In genomic region chr10:17101257-17101909, GRCh38 we compare ENCODE assay signal across 2 cellular contexts.
A peak's percentile ranks its signal among the peaks of the same experiment; 100 is the strongest.
TF ChIP-seq lines count a peak whose summit lies in the region.

No MANE protein-coding gene starts in this region.

TF ChIP-seq in K562, 482 proteins besides CTCF, POLR2A, EP300 and RAD21:
- TF ChIP-seq PKNOX1 (IDR thresholded peaks at IDR 0.05) (peak; percentile 52; the same call in 1 of the 2 replicates), TFAM (CRISPR knock-in tag; conservative IDR thresholded peaks at IDR 0.05) (no peak)

TF ChIP-seq in HepG2, 621 proteins besides CTCF, POLR2A, EP300 and RAD21:
- no peak for TF ChIP-seq TCF12 (IDR thresholded peaks at IDR 0.05)
- no peak for TF ChIP-seq TCF12 (CRISPR knock-in tag; IDR thresholded peaks at IDR 0.05)
- no peak for TF ChIP-seq HOXD1 (CRISPR knock-in tag; IDR thresholded peaks at IDR 0.05)
- TF ChIP-seq HOXA9 (CRISPR knock-in tag; IDR thresholded peaks at IDR 0.05; ENCODE audit: borderline replicate concordance), result no peak
- TF ChIP-seq FOSL2 (CRISPR knock-in tag; IDR thresholded peaks at IDR 0.05), result peak; percentile 20; the same call in 1 of the 2 replicates
- no peak for TF ChIP-seq ZNF784 (CRISPR knock-in tag; IDR thresholded peaks at IDR 0.05; ENCODE audit: borderline replicate concordance)
- TF ChIP-seq DMAP1 (CRISPR knock-in tag; IDR thresholded peaks at IDR 0.05), result no peak
